ENCODE assay signal across 20 cellular contexts in genomic region chr10:4781955-4782354, GRCh38. TPM values are rescaled to one million over a fixed set of nuclear protein-coding genes. Genes with fewer than 3 reads are reported as not detected.
A peak's percentile ranks its signal among the peaks of the same experiment; 100 is the strongest.
DNase-seq lines count a peak whose midpoint lies in the region; ATAC-seq, FAIRE-seq and TF ChIP-seq lines count a peak whose summit lies in the region.
"Had no signal": no experiment of that assay in that cellular context is flagged by ENCODE, and none has a peak within 500 bp of the region (broad histone marks: within the 10 kb centered on the region; RNA-seq: fewer than 3 reads in every experiment).

No MANE protein-coding gene starts in this region.

- no peaks in the 10 kb centered on the region for H3K36me3 ChIP-seq in bronchial epithelial cell (ENCODE audit: control insufficient read depth, insufficient read depth, low read length)
- H3K36me3 ChIP-seq: SJCRH30 had no signal

- ATAC-seq in GM18520 (IDR thresholded peaks at IDR 0.05; ENCODE audit: unreplicated experiment): no peak

- no peaks in the 10 kb centered on the region for H3K27me3 ChIP-seq in bronchial epithelial cell (ENCODE audit: control insufficient read depth, insufficient read depth, low read length)
- H3K27me3 ChIP-seq: SJCRH30 had no signal

- no peak for TF ChIP-seq CTCF in bronchial epithelial cell (IDR thresholded peaks at IDR 0.05; ENCODE audit: insufficient read depth, low read length, severe bottlenecking)

- peak; percentile 38 for DNase-seq in bronchial epithelial cell (ENCODE audit: low read depth)
- peak; percentile 84 for DNase-seq in glomerular visceral epithelial cell (ENCODE audit: extremely low spot score)
- DNase-seq in renal cortical epithelial cell (ENCODE audit: low read depth): peak; percentile 99
- no peak for DNase-seq in GF-D8 (lab: John Stamatoyannopoulos, UW)
- no peak for DNase-seq in OCI-M2 (lab: John Stamatoyannopoulos, UW; ENCODE audit: unreplicated experiment)
- DNase-seq: AML-193, Caco-2, DMS53, EL, KG1, NCI-H1417 treated with DMSO at 0.1 percent for 48 hours, NCI-H1930, NCI-H2171, NCI-H526, PC-9, SJCRH30 had no signal

- H3K4me3 ChIP-seq in bronchial epithelial cell (ENCODE audit: low read depth, low read length): no peak overlapping the region
- H3K4me3 ChIP-seq: PC-9, SJCRH30 had no signal

- TF ChIP-seq EP300 in Ishikawa (IDR thresholded peaks at IDR 0.05; ENCODE audit: borderline replicate concordance): no peak

- no peak for FAIRE-seq in bronchial epithelial cell (lab: Jason Lieb, UNC)
- FAIRE-seq: GM12891, H54 had no signal

- no peak for TF ChIP-seq RAD21 in Ishikawa (IDR thresholded peaks at IDR 0.05; ENCODE audit: low read depth)

TF ChIP-seq in Ishikawa, 13 proteins besides CTCF, POLR2A, EP300 and RAD21:
- TF ChIP-seq TAF1 (IDR thresholded peaks at IDR 0.05; ENCODE audit: low read depth): no peak
- TF ChIP-seq CEBPB (IDR thresholded peaks at IDR 0.05): peak; percentile 77
- peak; percentile 48 for TF ChIP-seq TEAD4 (IDR thresholded peaks at IDR 0.05)
- no peak for TF ChIP-seq ZBTB7A (IDR thresholded peaks at IDR 0.05; ENCODE audit: low read depth)
- peak; percentile 12; the same call in 1 of the 2 replicates for TF ChIP-seq MAX (IDR thresholded peaks at IDR 0.05)
- TF ChIP-seq FOXM1 (IDR thresholded peaks at IDR 0.05; ENCODE audit: borderline replicate concordance, low read depth): no peak
- no peak for TF ChIP-seq YY1 (IDR thresholded peaks at IDR 0.05; ENCODE audit: low read depth)
- no peak for TF ChIP-seq TCF12 (IDR thresholded peaks at IDR 0.05; ENCODE audit: low read depth)
- TF ChIP-seq NFIC (IDR thresholded peaks at IDR 0.05): no peak
- TF ChIP-seq REST (IDR thresholded peaks at IDR 0.05; ENCODE audit: low read depth): no peak
- TF ChIP-seq USF1 (IDR thresholded peaks at IDR 0.05): no peak
- TF ChIP-seq CREB1 (IDR thresholded peaks at IDR 0.05; ENCODE audit: low read depth): no peak
- TF ChIP-seq EGR1 (IDR thresholded peaks at IDR 0.05): no peak

RNA-seq across cellular contexts. Expression of gene AKR1E2, which starts 44.1 kb away (rescaled TPM):
- total RNA-seq in bronchial epithelial cell: 4.2 and 6.1 TPM in 2 replicates
- 5.4 and 6.0 TPM in 2 replicates for total RNA-seq in renal cortical epithelial cell
- total RNA-seq: SJCRH30 had no signal

Comparison
In these comparisons a context has a peak if more than half of its experiments do, and no peak if none do; other contexts are left out.
1. DNase-seq: peak in bronchial epithelial cell (single experiment), glomerular visceral epithelial cell (single experiment) and renal cortical epithelial cell (single experiment); none in GF-D8 (single experiment) and OCI-M2 (single experiment).